ENCODE assay signal across 10 cellular contexts in the genomic region with DNA sequence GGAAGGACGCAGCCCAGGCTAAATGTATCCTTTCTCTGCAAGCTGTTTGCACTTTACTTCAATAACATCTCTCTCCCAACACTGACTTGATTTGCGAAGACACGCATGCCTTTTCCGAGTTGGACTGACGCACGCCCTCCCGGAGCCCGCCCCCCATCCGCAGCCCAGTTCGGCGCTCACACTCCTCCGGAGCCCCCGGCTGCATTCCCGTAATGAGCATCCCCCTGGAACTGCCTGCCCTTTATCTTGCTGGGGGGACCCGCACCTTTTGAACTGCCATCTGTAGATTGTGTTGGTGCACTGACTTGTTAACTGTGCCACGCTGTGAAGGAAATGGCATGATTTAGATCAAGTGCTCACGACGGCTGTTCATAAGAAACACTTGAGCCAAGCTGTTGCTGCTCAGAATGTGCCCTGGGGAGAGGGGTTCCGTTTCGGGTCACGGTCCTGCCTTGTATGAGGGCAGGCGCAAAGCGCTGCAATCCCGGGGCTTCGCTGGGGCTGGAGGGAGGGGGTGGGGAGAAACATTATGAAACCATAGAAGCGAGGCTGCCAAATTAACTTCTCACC.
DNase-seq lines count a peak whose midpoint lies in the region; ATAC-seq and TF ChIP-seq lines count a peak whose summit lies in the region.
"Had no signal": no experiment of that assay in that cellular context is flagged by ENCODE, and none has a peak within 500 bp of the region (broad histone marks: within the 10 kb centered on the region; RNA-seq: fewer than 3 reads in every experiment).

No MANE protein-coding gene starts in this region.

- H3K4me3 Mint-ChIP-seq in activated naive CD8-positive, alpha-beta T cell = peak overlapping the region; percentile 79

- H3K36me3 ChIP-seq in hepatocyte (replicated peaks; ENCODE audit: insufficient read depth, low read depth) = no peaks in the 10 kb centered on the region

- H3K79me2 ChIP-seq in hepatocyte = no peaks in the 10 kb centered on the region

- no peaks in the 10 kb centered on the region for H3K9me3 Mint-ChIP-seq in activated naive CD8-positive, alpha-beta T cell (ENCODE audit: low read depth)

- no peaks in the 10 kb centered on the region for H4K20me1 ChIP-seq in hepatocyte (ENCODE audit: insufficient read depth, poor library complexity, severe bottlenecking)

- TF ChIP-seq CTCF in hepatocyte (IDR thresholded peaks at IDR 0.05; ENCODE audit: poor library complexity) (no peak), retinal pigment epithelial cell (conservative IDR thresholded peaks at IDR 0.05; ENCODE audit: low read depth, low read length) (no peak)

- no peak for ATAC-seq in GM21423 (IDR thresholded peaks at IDR 0.05; ENCODE audit: unreplicated experiment)

- no peak overlapping the region for H3K4me3 ChIP-seq in hepatocyte
- H3K4me3 ChIP-seq in retinal pigment epithelial cell (ENCODE audit: low read length) = peak overlapping the region; percentile 14

- peaks cover 52% of the 10 kb centered on the region for H3K27me3 Mint-ChIP-seq in activated naive CD8-positive, alpha-beta T cell

- peaks cover 4% of the 10 kb centered on the region for H3K27me3 ChIP-seq in hepatocyte

- peaks cover 21% of the 10 kb centered on the region for H3K4me1 ChIP-seq in hepatocyte (ENCODE audit: insufficient read depth)

- H3K4me1 Mint-ChIP-seq in activated naive CD8-positive, alpha-beta T cell (ENCODE audit: low read depth) = peaks cover 22% of the 10 kb centered on the region

- peak overlapping the region; percentile 31 for H3K27ac ChIP-seq in hepatocyte

- H3K9me3 ChIP-seq in hepatocyte (ENCODE audit: low read depth) = no peaks in the 10 kb centered on the region

- no peak overlapping the region for H3K27ac Mint-ChIP-seq in activated naive CD8-positive, alpha-beta T cell

- 25% methylated on average over 26 of the region's 26 CpGs for WGBS in hepatocyte (ENCODE audit: low lambda C conversion rate, missing lambda C conversion rate)

- peaks cover 3% of the 10 kb centered on the region for H3K36me3 Mint-ChIP-seq in activated naive CD8-positive, alpha-beta T cell

- H2AFZ ChIP-seq in hepatocyte = peak overlapping the region; percentile 59

- H3K4me2 ChIP-seq in hepatocyte = peak overlapping the region; percentile 78

- H3K9me2 ChIP-seq in hepatocyte (replicated peaks; ENCODE audit: insufficient read depth) = no peaks in the 10 kb centered on the region

- DNase-seq in DMS79 (lab: John Stamatoyannopoulos, UW) (peak; percentile 64), hepatocyte (ENCODE audit: low spot score) (peak; percentile 11), retinal pigment epithelial cell (ENCODE audit: low read depth) (no peak), amygdala (lab: John Stamatoyannopoulos, UW) (no peak), globus pallidus (ENCODE audit: low spot score) (no peak)
- DNase-seq in activated CD4-positive, alpha-beta T cell treated with anti-CD3 and anti-CD28 coated beads, Interleukin-2, amount 50 U/mL, for 48 hours = no peak
- DNase-seq: effector memory CD4-positive, alpha-beta T cell; stimulated activated CD4-positive, alpha-beta T cell treated with anti-CD3 and anti-CD28 coated beads, Interleukin-2, amount 100 ng/mL, for 24 hours had no signal

Comparison
In these comparisons a context has a peak if more than half of its experiments do, and no peak if none do; other contexts are left out.
1. DNase-seq: peak in DMS79 (single experiment) and hepatocyte (single experiment); none in retinal pigment epithelial cell (single experiment), amygdala (0 of 56), activated CD4-positive, alpha-beta T cell treated with anti-CD3 and anti-CD28 coated beads, Interleukin-2, amount 50 U/mL, for 48 hours (0 of 2) and globus pallidus (single experiment).